1 cellular context compared by ENCODE assay signal in the genomic region with DNA sequence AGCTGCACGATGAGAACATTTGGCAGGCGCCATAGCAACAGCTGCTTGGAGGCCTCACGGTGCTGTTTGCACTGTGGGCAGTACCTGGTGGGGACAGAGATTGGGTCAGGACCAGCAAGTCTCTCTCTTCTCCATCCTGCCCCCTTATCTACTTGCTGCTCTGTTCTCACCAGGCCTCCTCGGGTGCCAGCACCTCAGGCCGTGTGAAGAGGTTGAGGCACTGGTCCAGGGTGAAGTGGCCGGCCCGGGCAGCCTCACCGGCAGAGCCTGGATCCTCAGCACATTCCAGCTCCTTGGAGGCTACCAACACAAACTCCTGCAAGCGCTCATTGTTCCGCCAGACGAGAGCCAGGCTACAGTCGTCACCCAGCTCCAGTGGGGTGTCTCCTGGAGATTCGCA.
TF ChIP-seq lines count a peak whose summit lies in the region.

No MANE protein-coding gene starts in this region.

TF ChIP-seq in HepG2, 621 proteins besides CTCF, POLR2A, EP300 and RAD21:
- no peak for TF ChIP-seq ZNF12 (CRISPR knock-in tag; IDR thresholded peaks at IDR 0.05)
- no peak for TF ChIP-seq ZNF331 (CRISPR knock-in tag; IDR thresholded peaks at IDR 0.05)
- no peak for TF ChIP-seq ZNF879 (CRISPR knock-in tag; IDR thresholded peaks at IDR 0.05)
- TF ChIP-seq, protein P1, sequence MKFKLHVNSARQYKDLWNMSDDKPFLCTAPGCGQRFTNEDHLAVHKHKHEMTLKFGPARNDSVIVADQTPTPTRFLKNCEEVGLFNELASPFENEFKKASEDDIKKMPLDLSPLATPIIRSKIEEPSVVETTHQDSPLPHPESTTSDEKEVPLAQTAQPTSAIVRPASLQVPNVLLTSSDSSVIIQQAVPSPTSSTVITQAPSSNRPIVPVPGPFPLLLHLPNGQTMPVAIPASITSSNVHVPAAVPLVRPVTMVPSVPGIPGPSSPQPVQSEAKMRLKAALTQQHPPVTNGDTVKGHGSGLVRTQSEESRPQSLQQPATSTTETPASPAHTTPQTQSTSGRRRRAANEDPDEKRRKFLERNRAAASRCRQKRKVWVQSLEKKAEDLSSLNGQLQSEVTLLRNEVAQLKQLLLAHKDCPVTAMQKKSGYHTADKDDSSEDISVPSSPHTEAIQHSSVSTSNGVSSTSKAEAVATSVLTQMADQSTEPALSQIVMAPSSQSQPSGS (CRISPR knock-in tag; IDR thresholded peaks at IDR 0.05), result no peak
- TF ChIP-seq ZNF326 (CRISPR knock-in tag; IDR thresholded peaks at IDR 0.05; ENCODE audit: borderline replicate concordance), result no peak
